Comparison of ENCODE assay signal across 24 cellular contexts in the genomic region with DNA sequence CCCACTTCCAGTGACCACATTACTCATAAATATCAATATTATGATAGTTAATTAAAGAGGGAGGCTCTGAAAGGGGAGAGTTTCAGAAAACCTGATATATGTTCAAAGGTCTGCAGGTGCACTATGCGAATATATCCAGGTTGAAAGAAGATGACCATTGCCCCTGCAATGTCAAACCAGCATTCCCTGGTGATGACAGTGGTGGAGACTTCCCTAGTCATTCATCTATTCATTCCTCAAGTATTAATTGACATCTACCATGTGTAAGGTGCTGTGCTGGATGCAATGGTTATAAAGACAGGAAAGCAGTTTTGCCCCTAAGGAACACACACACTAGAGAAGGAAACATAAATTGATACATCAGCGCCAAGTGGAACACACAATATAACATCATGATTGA.
"Had no signal": no experiment of that assay in that cellular context is flagged by ENCODE, and none has a peak within 500 bp of the region (broad histone marks: within the 10 kb centered on the region; RNA-seq: fewer than 3 reads in every experiment).

No MANE protein-coding gene starts in this region.

- DNase-seq: stimulated activated CD4-positive, alpha-beta T cell treated with anti-CD3 and anti-CD28 coated beads, Interleukin-2, amount 100 ng/mL, for 48 hours; stimulated activated CD4-positive, alpha-beta T cell treated with anti-CD3 and anti-CD28 coated beads, Interleukin-4, amount 100 ng/mL, for 1 hour; stimulated activated CD4-positive, alpha-beta T cell treated with anti-CD3 and anti-CD28 coated beads, Interleukin-4, amount 100 ng/mL, for 24 hours; stimulated activated CD4-positive, alpha-beta T cell treated with anti-CD3 and anti-CD28 coated beads, Interleukin-4, amount 100 ng/mL, for 4 hours; stimulated activated CD8-positive, alpha-beta memory T cell treated with anti-CD3 and anti-CD28 coated beads, Interleukin-4, amount 100 ng/mL, for 48 hours; stimulated activated naive B cell treated with anti-CD40 and anti-IgM and Interleukin-4, amounts not matched to agents 10 μg/mL and 1 μg/mL and 100 μg/mL, for 72 hours; stimulated activated naive CD4-positive, alpha-beta T cell; stimulated activated naive CD4-positive, alpha-beta T cell treated with Interleukin-2 at 50 U/mL for 16 hours; stimulated activated naive CD8-positive, alpha-beta T cell treated with anti-CD3 and anti-CD28 coated beads, Interleukin-15, amount 100 ng/mL, for 72 hours; stimulated activated naive CD8-positive, alpha-beta T cell treated with anti-CD3 and anti-CD28 coated beads, Interleukin-15, Interleukin-2, amounts not matched to agents 100 U/mL and 50 U/mL, for 24 hours; stomach; substantia nigra; testis; thyroid gland; tibial artery; transverse colon; upper lobe of left lung; upper lobe of right lung; uterus had no signal

- H3K4me1 ChIP-seq: stomach, testis, thyroid gland, transverse colon, uterus, vagina had no signal

- ATAC-seq: stimulated activated effector memory CD8-positive, alpha-beta T cell treated with anti-CD3 and anti-CD28 coated beads, Interleukin-12 subunit alpha, Interleukin-12 subunit beta, amount 100 ng/mL, for 72 hours; stimulated activated naive B cell treated with anti-CD40 and anti-IgM and Interleukin-4, amounts not matched to agents 10 μg/mL and 1 μg/mL and 100 μg/mL, for 72 hours; stimulated activated naive CD8-positive, alpha-beta T cell treated with anti-CD3 and anti-CD28 coated beads, Interleukin-15, amount 100 ng/mL, for 72 hours; stimulated activated naive CD8-positive, alpha-beta T cell treated with anti-CD3 and anti-CD28 coated beads, Interleukin-15, Interleukin-2, amounts not matched to agents 100 U/mL and 50 U/mL, for 24 hours; upper lobe of right lung had no signal

- H3K36me3 ChIP-seq: stomach, suprapubic skin, thoracic aorta, thyroid gland, tibial artery, tibial nerve, transverse colon, upper lobe of left lung, upper lobe of right lung, uterus, vagina had no signal

- H3K27ac ChIP-seq: stomach, suprapubic skin, testis, thoracic aorta, thyroid gland, tibial artery, tibial nerve, transverse colon, upper lobe of left lung, upper lobe of right lung, uterus, vagina had no signal

- H3K27me3 ChIP-seq: stomach, suprapubic skin, testis, thyroid gland, tibial artery, tibial nerve, transverse colon, upper lobe of left lung, upper lobe of right lung, uterus, vagina had no signal

- H3K9me3 ChIP-seq: stomach, suprapubic skin, testis, thoracic aorta, thyroid gland, tibial artery, tibial nerve, transverse colon, upper lobe of left lung, upper lobe of right lung, uterus, vagina had no signal

- H3K4me3 ChIP-seq: stomach, suprapubic skin, testis, thoracic aorta, thyroid gland, tibial artery, tibial nerve, transverse colon, upper lobe of left lung, upper lobe of right lung, uterus, vagina had no signal
